Comparison of ENCODE assay signal across 1 cellular context in the genomic region with DNA sequence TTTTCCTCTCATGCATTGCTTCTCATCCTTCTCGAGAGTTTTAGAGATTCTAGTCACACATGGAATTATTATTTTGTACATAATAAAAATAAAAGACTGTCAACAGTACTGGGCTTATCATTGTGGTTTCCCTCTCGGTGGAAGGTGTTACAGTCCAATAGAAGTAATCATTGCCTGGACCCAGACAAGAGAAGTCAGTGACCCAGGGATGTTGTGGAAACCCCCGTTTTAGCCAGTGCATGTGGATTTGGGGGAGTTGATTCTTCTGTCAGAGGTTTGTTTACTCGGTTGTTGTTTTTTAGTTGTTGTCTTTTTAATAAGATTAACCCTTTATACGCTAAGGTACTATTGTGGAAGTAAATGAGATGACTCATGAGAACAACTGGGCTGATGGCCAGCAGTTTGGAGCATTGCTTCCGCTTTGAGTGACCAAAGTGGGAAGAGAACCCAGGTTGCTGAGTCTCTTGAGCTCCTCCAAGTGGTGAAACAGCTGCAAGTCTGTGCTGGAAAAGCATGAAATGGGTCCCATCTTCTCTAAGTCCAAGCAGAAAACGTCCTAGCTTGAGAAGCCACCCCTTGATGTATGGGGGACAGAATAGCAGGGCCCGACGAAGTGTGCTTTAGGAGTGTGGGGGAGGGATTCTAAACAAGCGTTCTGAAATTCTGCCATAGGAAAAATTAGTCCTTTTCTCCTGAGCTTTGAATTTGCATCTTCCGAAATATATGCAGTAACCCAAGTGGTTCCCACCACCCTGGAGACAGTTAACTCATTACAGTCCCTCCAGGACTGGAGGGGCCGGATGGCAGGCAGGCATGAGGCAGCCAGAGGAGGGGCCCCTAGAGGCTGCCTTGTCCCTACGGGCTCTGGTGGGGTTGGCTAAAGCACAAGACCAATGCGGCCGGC.
TF ChIP-seq lines count a peak whose summit lies in the region.

No MANE protein-coding gene starts in this region.

TF ChIP-seq in H1, 55 proteins besides CTCF, POLR2A, EP300 and RAD21 (continued from another document):
- no peak for TF ChIP-seq BCL11A (IDR thresholded peaks at IDR 0.05; ENCODE audit: low read depth in 2 of 2, low read length in 2 of 2)
- TF ChIP-seq KDM4A (IDR thresholded peaks at IDR 0.05; ENCODE audit: low read depth, low read length, severe bottlenecking) = no peak
- no peak for TF ChIP-seq CHD2 (IDR thresholded peaks at IDR 0.05; ENCODE audit: low read length)
- TF ChIP-seq SIRT6 (IDR thresholded peaks at IDR 0.05; ENCODE audit: low read length) = no peak
- TF ChIP-seq JUN (IDR thresholded peaks at IDR 0.05; ENCODE audit: low read depth, low read length) = no peak
- TF ChIP-seq, protein P1, sequence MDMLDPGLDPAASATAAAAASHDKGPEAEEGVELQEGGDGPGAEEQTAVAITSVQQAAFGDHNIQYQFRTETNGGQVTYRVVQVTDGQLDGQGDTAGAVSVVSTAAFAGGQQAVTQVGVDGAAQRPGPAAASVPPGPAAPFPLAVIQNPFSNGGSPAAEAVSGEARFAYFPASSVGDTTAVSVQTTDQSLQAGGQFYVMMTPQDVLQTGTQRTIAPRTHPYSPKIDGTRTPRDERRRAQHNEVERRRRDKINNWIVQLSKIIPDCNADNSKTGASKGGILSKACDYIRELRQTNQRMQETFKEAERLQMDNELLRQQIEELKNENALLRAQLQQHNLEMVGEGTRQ (IDR thresholded peaks at IDR 0.05; ENCODE audit: low read length) = no peak
- no peak for TF ChIP-seq ASH2L (IDR thresholded peaks at IDR 0.05; ENCODE audit: low read length)
- TF ChIP-seq RXRA (IDR thresholded peaks at IDR 0.05; ENCODE audit: insufficient read depth, low read depth, low read length) = no peak
- no peak for TF ChIP-seq SP2 (IDR thresholded peaks at IDR 0.05; ENCODE audit: low read length)
